22 cellular contexts compared by ENCODE assay signal in the genomic region with DNA sequence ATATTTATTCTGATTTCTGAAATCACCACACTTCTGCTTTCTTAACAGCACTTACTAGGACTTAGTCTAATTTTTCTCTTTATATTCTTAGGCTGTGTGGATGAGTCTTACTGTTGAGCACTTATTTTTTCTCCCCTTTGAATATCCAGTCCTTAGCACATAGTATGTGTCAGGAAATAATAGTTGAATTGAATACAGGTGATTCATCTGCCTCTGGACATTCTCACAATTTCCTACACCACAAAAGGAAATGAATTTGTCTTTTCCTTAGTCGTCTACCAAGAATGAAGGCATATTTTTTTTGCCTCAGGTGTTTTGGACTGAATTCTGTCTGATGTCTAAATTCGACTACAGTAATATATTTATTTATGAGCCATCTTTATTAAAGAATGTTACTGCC.
DNase-seq lines count a peak whose midpoint lies in the region; ATAC-seq and TF ChIP-seq lines count a peak whose summit lies in the region.
"Had no signal": no experiment of that assay in that cellular context is flagged by ENCODE, and none has a peak within 500 bp of the region (broad histone marks: within the 10 kb centered on the region; RNA-seq: fewer than 3 reads in every experiment).

No MANE protein-coding gene starts in this region.

- POLR2A ChIA-PET in SK-N-SH (lab: Yijun Ruan, JAX), result no interaction called here

- TF ChIP-seq CTCF in natural killer cell (IDR thresholded peaks at IDR 0.05) (no peak), SK-N-SH (IDR thresholded peaks at IDR 0.05) (no peak), foreskin keratinocyte (conservative IDR thresholded peaks at IDR 0.05) (no peak)

- CTCF ChIA-PET in SK-N-SH (lab: Yijun Ruan, JAX), result no interaction called here

- H3K4me2 ChIP-seq in SK-N-SH, result no peak overlapping the region

- H3K27ac Mint-ChIP-seq in natural killer cell, result peak overlapping the region; percentile 10 to 11
- peak overlapping the region in 1 of 2 donors; percentile 12 for H3K27ac Mint-ChIP-seq in natural killer cell treated with Interleukin-12 subunit alpha and Interleukin-12 subunit beta and Interleukin-15 and Interleukin-18, amount 100 ng/mL, for 72 hours
- no peak overlapping the region for H3K27ac Mint-ChIP-seq in stimulated activated effector memory CD8-positive, alpha-beta T cell treated with anti-CD3 and anti-CD28 coated beads, Interleukin-12 subunit alpha, Interleukin-12 subunit beta, amount 100 ng/mL, for 72 hours
- H3K27ac Mint-ChIP-seq: progenitor cell of endocrine pancreas had no signal

- H2AFZ ChIP-seq in SK-N-SH (ENCODE audit: low read depth), result no peak overlapping the region

- peaks cover 58 to 69% of the 10 kb centered on the region in 2 donors for H3K4me1 Mint-ChIP-seq in natural killer cell
- peaks cover 45 to 52% of the 10 kb centered on the region in 2 donors for H3K4me1 Mint-ChIP-seq in natural killer cell treated with Interleukin-12 subunit alpha and Interleukin-12 subunit beta and Interleukin-15 and Interleukin-18, amount 100 ng/mL, for 72 hours (ENCODE audit: low read depth in 2 of 2)
- peaks cover 10% of the 10 kb centered on the region for H3K4me1 Mint-ChIP-seq in stimulated activated effector memory CD8-positive, alpha-beta T cell treated with anti-CD3 and anti-CD28 coated beads, Interleukin-12 subunit alpha, Interleukin-12 subunit beta, amount 100 ng/mL, for 72 hours
- H3K4me1 Mint-ChIP-seq: naive B cell had no signal

- peaks cover 17% of the 10 kb centered on the region for H3K36me3 Mint-ChIP-seq in natural killer cell
- H3K36me3 Mint-ChIP-seq in natural killer cell treated with Interleukin-12 subunit alpha and Interleukin-12 subunit beta and Interleukin-15 and Interleukin-18, amount 100 ng/mL, for 72 hours, result peaks cover 35% of the 10 kb centered on the region
- peaks cover 9% of the 10 kb centered on the region for H3K36me3 Mint-ChIP-seq in stimulated activated effector memory CD8-positive, alpha-beta T cell treated with anti-CD3 and anti-CD28 coated beads, Interleukin-12 subunit alpha, Interleukin-12 subunit beta, amount 100 ng/mL, for 72 hours

- TF ChIP-seq EP300 in SK-N-SH (IDR thresholded peaks at IDR 0.05; ENCODE audit: borderline replicate concordance in 1 of 2, low read depth in 1 of 2, low read length in 1 of 2), result no peak

- intact Hi-C loops in natural killer cell (cut with micrococcal nuclease), result no loop called here

- TF ChIP-seq RAD21 in SK-N-SH (IDR thresholded peaks at IDR 0.05; ENCODE audit: low read length), result no peak

- DNase-seq in natural killer cell (no peak), SK-N-SH (no peak), foreskin keratinocyte (peak; percentile 59 to 95), NCI-H146 treated with DMSO at 0.1 percent for 48 hours (lab: John Stamatoyannopoulos, UW; ENCODE audit: unreplicated experiment) (no peak)
- no peak for DNase-seq in natural killer cell treated with Interleukin-12 subunit alpha and Interleukin-12 subunit beta and Interleukin-15 and Interleukin-18, amount 100 ng/mL, for 72 hours (ENCODE audit: low spot score)
- DNase-seq in stimulated activated effector memory CD8-positive, alpha-beta T cell treated with anti-CD3 and anti-CD28 coated beads, Interleukin-12 subunit alpha, Interleukin-12 subunit beta, amount 100 ng/mL, for 72 hours (ENCODE audit: low spot score in 2 of 2), result no peak
- DNase-seq: activated CD4-positive, alpha-beta T cell treated with anti-CD3 and anti-CD28 coated beads, Interleukin-2, amount 50 U/mL, for 48 hours; activated T-cell treated with anti-CD3 and anti-CD28 coated beads, Interleukin-2, amount 50 U/mL, for 48 hours; central memory CD4-positive, alpha-beta T cell; effector memory CD4-positive, alpha-beta T cell; foreskin melanocyte; H7; MG63; naive B cell; NCI-H1930; NCI-H510A; stimulated activated CD4-positive, alpha-beta T cell treated with anti-CD3 and anti-CD28 coated beads, Interleukin-12 subunit alpha, Interleukin-12 subunit beta, amount 100 ng/mL, for 4 hours; stimulated activated naive CD8-positive, alpha-beta T cell treated with anti-CD3 and anti-CD28 coated beads, Interleukin-15, Interleukin-2, amounts not matched to agents 100 U/mL and 50 U/mL, for 24 hours; upper lobe of right lung had no signal

- H3K4me1 ChIP-seq in SK-N-SH (ENCODE audit: control insufficient read depth in 1 of 2, insufficient read depth in 2 of 2, low read depth in 1 of 2, low read length in 1 of 2), result peaks cover 9 to 14% of the 10 kb centered on the region in 2 experiments; a peak in 3 of 4 replicates
- H3K4me1 ChIP-seq in foreskin keratinocyte, result peaks cover 28% of the 10 kb centered on the region
- H3K4me1 ChIP-seq: upper lobe of right lung had no signal

- no peaks in the 10 kb centered on the region for H3K27me3 Mint-ChIP-seq in natural killer cell (ENCODE audit: low read depth in 2 of 2)
- no peaks in the 10 kb centered on the region for H3K27me3 Mint-ChIP-seq in natural killer cell treated with Interleukin-12 subunit alpha and Interleukin-12 subunit beta and Interleukin-15 and Interleukin-18, amount 100 ng/mL, for 72 hours
- H3K27me3 Mint-ChIP-seq: naive B cell, progenitor cell of endocrine pancreas had no signal

- H3F3A ChIP-seq in SK-N-SH (replicated peaks; ENCODE audit: insufficient read depth), result peaks cover 21% of the 10 kb centered on the region

- H3K9me3 Mint-ChIP-seq in natural killer cell, result peaks cover 2% of the 10 kb centered on the region in 2 donors
- peaks cover 4% of the 10 kb centered on the region for H3K9me3 Mint-ChIP-seq in natural killer cell treated with Interleukin-12 subunit alpha and Interleukin-12 subunit beta and Interleukin-15 and Interleukin-18, amount 100 ng/mL, for 72 hours
- H3K9me3 Mint-ChIP-seq in stimulated activated effector memory CD8-positive, alpha-beta T cell treated with anti-CD3 and anti-CD28 coated beads, Interleukin-12 subunit alpha, Interleukin-12 subunit beta, amount 100 ng/mL, for 72 hours, result peaks cover 6% of the 10 kb centered on the region

- H3K9me2 ChIP-seq in SK-N-SH, result no peaks in the 10 kb centered on the region

- peaks cover 14 to 32% of the 10 kb centered on the region in 2 experiments for H3K36me3 ChIP-seq in SK-N-SH (replicated peaks in 1 of 2; ENCODE audit: control insufficient read depth in 1 of 2, insufficient read depth in 2 of 2, low read length in 1 of 2)

- H3K4me3 Mint-ChIP-seq in natural killer cell, result no peak overlapping the region
- no peak overlapping the region for H3K4me3 Mint-ChIP-seq in natural killer cell treated with Interleukin-12 subunit alpha and Interleukin-12 subunit beta and Interleukin-15 and Interleukin-18, amount 100 ng/mL, for 72 hours
- H3K4me3 Mint-ChIP-seq in stimulated activated effector memory CD8-positive, alpha-beta T cell treated with anti-CD3 and anti-CD28 coated beads, Interleukin-12 subunit alpha, Interleukin-12 subunit beta, amount 100 ng/mL, for 72 hours, result no peak overlapping the region
- H3K4me3 Mint-ChIP-seq: naive B cell had no signal

- H4K20me1 ChIP-seq in SK-N-SH (ENCODE audit: insufficient read depth), result peaks cover 20% of the 10 kb centered on the region

- H3K9me3 ChIP-seq in SK-N-SH, result 0 out of 2 replicates have a peak, but pooled peaks cover 5% of the 10 kb centered on the region
- H3K9me3 ChIP-seq: upper lobe of right lung had no signal

- H3K27me3 ChIP-seq in SK-N-SH (ENCODE audit: insufficient read depth) (no peaks in the 10 kb centered on the region), foreskin keratinocyte (no peaks in the 10 kb centered on the region)
- H3K27me3 ChIP-seq: MG63, upper lobe of right lung had no signal

- peak overlapping the region in 1 of 2 experiments; percentile 31; a peak in 1 of 4 replicates for H3K27ac ChIP-seq in SK-N-SH (ENCODE audit: low read depth in 2 of 2, low read length in 1 of 2)
- H3K27ac ChIP-seq in foreskin keratinocyte, result no peak overlapping the region
- H3K27ac ChIP-seq: upper lobe of right lung had no signal

- ATAC-seq in natural killer cell (no peak), foreskin keratinocyte (peak; percentile 96), GM21737 (IDR thresholded peaks at IDR 0.05; ENCODE audit: unreplicated experiment) (no peak), HG03045 (IDR thresholded peaks at IDR 0.05; ENCODE audit: unreplicated experiment) (no peak)
- no peak for ATAC-seq in natural killer cell treated with Interleukin-12 subunit alpha and Interleukin-12 subunit beta and Interleukin-15 and Interleukin-18, amount 100 ng/mL, for 72 hours
- ATAC-seq in stimulated activated effector memory CD8-positive, alpha-beta T cell treated with anti-CD3 and anti-CD28 coated beads, Interleukin-12 subunit alpha, Interleukin-12 subunit beta, amount 100 ng/mL, for 72 hours, result no peak
- ATAC-seq: stimulated activated naive CD8-positive, alpha-beta T cell treated with anti-CD3 and anti-CD28 coated beads, Interleukin-15, Interleukin-2, amounts not matched to agents 100 U/mL and 50 U/mL, for 24 hours; upper lobe of right lung had no signal

- H3K4me3 ChIP-seq in SK-N-SH (ENCODE audit: low read depth in 2 of 2, low read length in 1 of 2), result no peak overlapping the region
- H3K4me3 ChIP-seq: MG63, upper lobe of right lung had no signal

- H3K79me2 ChIP-seq in SK-N-SH (ENCODE audit: insufficient read depth), result peaks cover 80% of the 10 kb centered on the region

- H3K9ac ChIP-seq in SK-N-SH, result no peak overlapping the region

- WGBS in SK-N-SH (ENCODE audit: low lambda C conversion rate), result 13% methylated on average over 2 of the region's 2 CpGs

TF ChIP-seq in SK-N-SH, 30 proteins besides CTCF, POLR2A, EP300 and RAD21:
- TF ChIP-seq TCF12 (IDR thresholded peaks at IDR 0.05) (peak; percentile 74), JUND (IDR thresholded peaks at IDR 0.05) (peak; percentile 18; the same call in 1 of the 2 replicates), FOSL2 (IDR thresholded peaks at IDR 0.05; ENCODE audit: borderline replicate concordance, low read depth) (peak; percentile 46; the same call in 1 of the 2 replicates)
- TF ChIP-seq, protein P1, sequence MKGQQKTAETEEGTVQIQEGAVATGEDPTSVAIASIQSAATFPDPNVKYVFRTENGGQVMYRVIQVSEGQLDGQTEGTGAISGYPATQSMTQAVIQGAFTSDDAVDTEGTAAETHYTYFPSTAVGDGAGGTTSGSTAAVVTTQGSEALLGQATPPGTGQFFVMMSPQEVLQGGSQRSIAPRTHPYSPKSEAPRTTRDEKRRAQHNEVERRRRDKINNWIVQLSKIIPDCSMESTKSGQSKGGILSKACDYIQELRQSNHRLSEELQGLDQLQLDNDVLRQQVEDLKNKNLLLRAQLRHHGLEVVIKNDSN (IDR thresholded peaks at IDR 0.05; ENCODE audit: borderline replicate concordance, low read depth), result no peak

Comparison
In these comparisons a context has a peak if more than half of its experiments do, and no peak if none do; other contexts are left out.
1. DNase-seq: peak in foreskin keratinocyte (2 of 2); none in natural killer cell (single experiment), natural killer cell treated with Interleukin-12 subunit alpha and Interleukin-12 subunit beta and Interleukin-15 and Interleukin-18, amount 100 ng/mL, for 72 hours (single experiment), SK-N-SH (single experiment), stimulated activated effector memory CD8-positive, alpha-beta T cell treated with anti-CD3 and anti-CD28 coated beads, Interleukin-12 subunit alpha, Interleukin-12 subunit beta, amount 100 ng/mL, for 72 hours (0 of 2) and NCI-H146 treated with DMSO at 0.1 percent for 48 hours (single experiment).